9 cellular contexts compared by ENCODE assay signal in genomic region chr12:106766393-106766826, GRCh38. TPM values are rescaled to one million over a fixed set of nuclear protein-coding genes. Genes with fewer than 3 reads are reported as not detected.
DNase-seq lines count a peak whose midpoint lies in the region; ATAC-seq and TF ChIP-seq lines count a peak whose summit lies in the region.
"Had no signal": no experiment of that assay in that cellular context is flagged by ENCODE, and none has a peak within 500 bp of the region (broad histone marks: within the 10 kb centered on the region; RNA-seq: fewer than 3 reads in every experiment).

No MANE protein-coding gene starts in this region.

- intact Hi-C loops in activated T-helper 1 cell treated with anti-CD3 and anti-CD28 coated beads, Interleukin-12 subunit alpha, Interleukin-12 subunit beta, Interleukin-2, Interleukin-4 antibody, amounts not matched to agents 30 ng/mL and 10 ng/mL and 1 ng/mL, durations not matched to agents 14 hours and 24 hours and 36 hours (cut with micrococcal nuclease), result no loop called here
- intact Hi-C loops in heart right ventricle (cut with DNase I), result loop anchor here in 2 of 10 donors (5.0 to 10.0 kb wide), 2 partner anchors 76 to 148 kb away; no protein-coding TSS in a partner anchor

- H3K4ac ChIP-seq in H9 (ENCODE audit: low read depth, low read length), result no peak overlapping the region

- no peak overlapping the region for H2BK5ac ChIP-seq in H9 (ENCODE audit: insufficient read length, low read length)

- H3K27me3 Mint-ChIP-seq in H9 (ENCODE audit: low read depth) (no peaks in the 10 kb centered on the region), progenitor cell of endocrine pancreas (no peaks in the 10 kb centered on the region)
- H3K27me3 Mint-ChIP-seq in activated T-helper 1 cell treated with anti-CD3 and anti-CD28 coated beads, Interleukin-12 subunit alpha, Interleukin-12 subunit beta, Interleukin-2, Interleukin-4 antibody, amounts not matched to agents 30 ng/mL and 10 ng/mL and 1 ng/mL, durations not matched to agents 14 hours and 24 hours and 36 hours (ENCODE audit: insufficient read depth), result no peaks in the 10 kb centered on the region

- H4K20me1 ChIP-seq in H9 (ENCODE audit: control insufficient read depth, insufficient read depth, insufficient read length), result no peaks in the 10 kb centered on the region

- no peak overlapping the region for H2BK15ac ChIP-seq in H9 (ENCODE audit: low read depth, low read length)

- H4K8ac ChIP-seq in H9 (replicated peaks; ENCODE audit: insufficient read length, low read depth, low read length), result no peak overlapping the region

- H3K4me3 Mint-ChIP-seq in H9, result no peak overlapping the region
- no peak overlapping the region for H3K4me3 Mint-ChIP-seq in activated T-helper 1 cell treated with anti-CD3 and anti-CD28 coated beads, Interleukin-12 subunit alpha, Interleukin-12 subunit beta, Interleukin-2, Interleukin-4 antibody, amounts not matched to agents 30 ng/mL and 10 ng/mL and 1 ng/mL, durations not matched to agents 14 hours and 24 hours and 36 hours
- no peak overlapping the region for H3K4me3 Mint-ChIP-seq in progenitor cell of endocrine pancreas (ENCODE audit: low read depth)

- no peak overlapping the region for H2BK20ac ChIP-seq in H9 (ENCODE audit: low read depth, low read length, poor library complexity, severe bottlenecking)

- peak overlapping the region; percentile 25 for H3K18ac ChIP-seq in H9 (ENCODE audit: insufficient read length, low read depth, low read length)

- H3K23me2 ChIP-seq in H9 (ENCODE audit: insufficient read length, low read depth, low read length, poor library complexity, severe bottlenecking), result peaks cover 3% of the 10 kb centered on the region

- TF ChIP-seq CTCF in H9 (conservative IDR thresholded peaks at IDR 0.05), result no peak
- no peak for TF ChIP-seq CTCF in heart right ventricle (IDR thresholded peaks at IDR 0.05)
- TF ChIP-seq CTCF in progenitor cell of endocrine pancreas (IDR thresholded peaks at IDR 0.05; ENCODE audit: unreplicated experiment), result no peak

- H3K27ac Mint-ChIP-seq in H9 (peak overlapping the region in 1 of 3 experiments; percentile 33; a peak in 3 of 7 replicates), progenitor cell of endocrine pancreas (peak overlapping the region; percentile 35)
- peak overlapping the region; percentile 71 for H3K27ac Mint-ChIP-seq in activated T-helper 1 cell treated with anti-CD3 and anti-CD28 coated beads, Interleukin-12 subunit alpha, Interleukin-12 subunit beta, Interleukin-2, Interleukin-4 antibody, amounts not matched to agents 30 ng/mL and 10 ng/mL and 1 ng/mL, durations not matched to agents 14 hours and 24 hours and 36 hours

- no peak overlapping the region for H4K5ac ChIP-seq in H9 (ENCODE audit: insufficient read length, low read depth, low read length)

- H3K36me3 Mint-ChIP-seq in H9 (ENCODE audit: insufficient read depth in 1 of 3, low read depth in 3 of 3) (peaks cover 0 to 3% (median 0%) of the 10 kb centered on the region in 3 experiments; a peak in 1 of 7 replicates), progenitor cell of endocrine pancreas (ENCODE audit: insufficient read depth) (no peaks in the 10 kb centered on the region)
- H3K36me3 Mint-ChIP-seq in activated T-helper 1 cell treated with anti-CD3 and anti-CD28 coated beads, Interleukin-12 subunit alpha, Interleukin-12 subunit beta, Interleukin-2, Interleukin-4 antibody, amounts not matched to agents 30 ng/mL and 10 ng/mL and 1 ng/mL, durations not matched to agents 14 hours and 24 hours and 36 hours (ENCODE audit: low read depth), result no peaks in the 10 kb centered on the region

- H3K14ac ChIP-seq in H9 (ENCODE audit: insufficient read depth, low read length), result peak overlapping the region; percentile 80

- no peak overlapping the region for H3K9ac ChIP-seq in H9 (ENCODE audit: extremely low read depth, insufficient read length, low read length)

- H3K79me2 ChIP-seq in H9 (ENCODE audit: insufficient read depth, low read length), result no peaks in the 10 kb centered on the region

- no peak overlapping the region for H2AFZ ChIP-seq in H9 (ENCODE audit: low read length)

- H2BK12ac ChIP-seq in H9 (ENCODE audit: insufficient read length, low read depth, low read length), result no peak overlapping the region

- no peaks in the 10 kb centered on the region for H3K79me1 ChIP-seq in H9 (ENCODE audit: insufficient read depth, low read depth, low read length, poor library complexity, severe bottlenecking)

- H3K4me1 Mint-ChIP-seq in H9 (peaks cover 52 to 57% of the 10 kb centered on the region in 2 experiments), progenitor cell of endocrine pancreas (ENCODE audit: low read depth) (peaks cover 30% of the 10 kb centered on the region)
- peaks cover 26% of the 10 kb centered on the region for H3K4me1 Mint-ChIP-seq in activated T-helper 1 cell treated with anti-CD3 and anti-CD28 coated beads, Interleukin-12 subunit alpha, Interleukin-12 subunit beta, Interleukin-2, Interleukin-4 antibody, amounts not matched to agents 30 ng/mL and 10 ng/mL and 1 ng/mL, durations not matched to agents 14 hours and 24 hours and 36 hours (ENCODE audit: low read depth)

- no CpG with 5 or more reads among the region's 8 CpGs for WGBS in H9 (ENCODE audit: extremely low coverage, insufficient read length, low lambda C conversion rate)
- 41 to 43% methylated on average over 8 of the region's 8 CpGs for WGBS in heart right ventricle, 2 donors

- H3K4me1 ChIP-seq in H9 (ENCODE audit: insufficient read depth, low read length), result peaks cover 15% of the 10 kb centered on the region
- H3K4me1 ChIP-seq in heart right ventricle, result peaks cover 0 to 30% (median 12%) of the 10 kb centered on the region in 9 donors

- ATAC-seq in heart right ventricle, result peak; percentile 21 to 85 (median 77)
- ATAC-seq in GM21576 (IDR thresholded peaks at IDR 0.05; ENCODE audit: unreplicated experiment), result no peak

- no peak overlapping the region for H4K91ac ChIP-seq in H9 (ENCODE audit: insufficient read length, low read depth, low read length)

- H3K4me3 ChIP-seq in heart right ventricle, result no peak overlapping the region

- no peak overlapping the region for H3T11ph ChIP-seq in H9 (ENCODE audit: low read length)

- no peaks in the 10 kb centered on the region for H3K27me3 ChIP-seq in H9 (ENCODE audit: insufficient read depth, low read length)
- H3K27me3 ChIP-seq in heart right ventricle, result peaks cover 0 to 28% (median 0%) of the 10 kb centered on the region in 7 donors

- DNase-seq in H9, result no peak
- no peak for DNase-seq in activated T-helper 1 cell treated with anti-CD3 and anti-CD28 coated beads, Interleukin-12 subunit alpha, Interleukin-12 subunit beta, Interleukin-2, Interleukin-4 antibody, amounts not matched to agents 30 ng/mL and 10 ng/mL and 1 ng/mL, durations not matched to agents 14 hours and 24 hours and 36 hours (ENCODE audit: low spot score)
- DNase-seq in heart right ventricle, result peak; percentile 32 to 44
- DNase-seq in progenitor cell of endocrine pancreas (ENCODE audit: low spot score, unreplicated experiment), result no peak
- no peak for DNase-seq in COLO829 (ENCODE audit: low spot score)
- no peak for DNase-seq in NCI-H1105 treated with DMSO at 0.1 percent for 48 hours (lab: John Stamatoyannopoulos, UW)
- DNase-seq in A172 (ENCODE audit: low spot score), result no peak
- DNase-seq: NCI-H1694 treated with DMSO at 0.1 percent for 48 hours had no signal

- H3K56ac ChIP-seq in H9 (ENCODE audit: insufficient read length, low read depth, low read length), result no peak overlapping the region

- H2AK5ac ChIP-seq in H9 (ENCODE audit: insufficient read length, low read length), result no peak overlapping the region

- H3K27ac ChIP-seq in H9 (ENCODE audit: insufficient read length, low read depth, low read length) (no peak overlapping the region), heart right ventricle (peak overlapping the region in 4 of 10 donors; percentile 13 to 63 (median 31))

- no peak overlapping the region for H3K4me2 ChIP-seq in H9 (ENCODE audit: insufficient read depth, insufficient read length, low read length)

- H3K9me3 ChIP-seq in H9 (ENCODE audit: control insufficient read depth, low read depth, low read length), result no peaks in the 10 kb centered on the region
- no peaks in the 10 kb centered on the region for H3K9me3 ChIP-seq in heart right ventricle

- H2BK120ac ChIP-seq in H9 (ENCODE audit: low read depth, low read length, poor library complexity, severe bottlenecking), result no peak overlapping the region

- no peaks in the 10 kb centered on the region for H3K9me3 Mint-ChIP-seq in H9
- H3K9me3 Mint-ChIP-seq in activated T-helper 1 cell treated with anti-CD3 and anti-CD28 coated beads, Interleukin-12 subunit alpha, Interleukin-12 subunit beta, Interleukin-2, Interleukin-4 antibody, amounts not matched to agents 30 ng/mL and 10 ng/mL and 1 ng/mL, durations not matched to agents 14 hours and 24 hours and 36 hours, result no peaks in the 10 kb centered on the region
- no peaks in the 10 kb centered on the region for H3K9me3 Mint-ChIP-seq in progenitor cell of endocrine pancreas (ENCODE audit: low read depth)

- H3K23ac ChIP-seq in H9 (ENCODE audit: insufficient read length, low read depth, low read length), result no peak overlapping the region

- H3K36me3 ChIP-seq in heart right ventricle, result no peaks in the 10 kb centered on the region

RNA-seq across cellular contexts. Expression of gene RIC8B, which starts 8.1 kb away (rescaled TPM):
- total RNA-seq in H9 (2021), result 23.8 and 29.0 TPM in 2 replicates
- total RNA-seq in activated T-helper 1 cell treated with anti-CD3 and anti-CD28 coated beads, Interleukin-12 subunit alpha, Interleukin-12 subunit beta, Interleukin-2, Interleukin-4 antibody, amounts not matched to agents 30 ng/mL and 10 ng/mL and 1 ng/mL, durations not matched to agents 14 hours and 24 hours and 36 hours, result 11.4 and 12.3 TPM in 2 replicates
- total RNA-seq in heart right ventricle, result 10 to 100 TPM; 14.1 to 32.1 (median 23.2) TPM
- 1 to 10 TPM; 6.6 to 8.6 TPM for polyA plus RNA-seq in heart right ventricle
- 24.7 and 28.1 TPM in 2 replicates for total RNA-seq in progenitor cell of endocrine pancreas
- 11.3 and 20.7 TPM in 2 replicates for total RNA-seq in A172 (2014; rRNA removed; shearing (Covaris generic))

Comparison
In these comparisons a context has a peak if more than half of its experiments do, and no peak if none do; other contexts are left out.
1. DNase-seq: peak in heart right ventricle (2 of 2); none in H9 (single experiment), activated T-helper 1 cell treated with anti-CD3 and anti-CD28 coated beads, Interleukin-12 subunit alpha, Interleukin-12 subunit beta, Interleukin-2, Interleukin-4 antibody, amounts not matched to agents 30 ng/mL and 10 ng/mL and 1 ng/mL, durations not matched to agents 14 hours and 24 hours and 36 hours (single experiment), progenitor cell of endocrine pancreas (single experiment), COLO829 (single experiment), NCI-H1105 treated with DMSO at 0.1 percent for 48 hours (single experiment) and A172 (single experiment).